Comparison of ENCODE assay signal across 1 cellular context in the genomic region with DNA sequence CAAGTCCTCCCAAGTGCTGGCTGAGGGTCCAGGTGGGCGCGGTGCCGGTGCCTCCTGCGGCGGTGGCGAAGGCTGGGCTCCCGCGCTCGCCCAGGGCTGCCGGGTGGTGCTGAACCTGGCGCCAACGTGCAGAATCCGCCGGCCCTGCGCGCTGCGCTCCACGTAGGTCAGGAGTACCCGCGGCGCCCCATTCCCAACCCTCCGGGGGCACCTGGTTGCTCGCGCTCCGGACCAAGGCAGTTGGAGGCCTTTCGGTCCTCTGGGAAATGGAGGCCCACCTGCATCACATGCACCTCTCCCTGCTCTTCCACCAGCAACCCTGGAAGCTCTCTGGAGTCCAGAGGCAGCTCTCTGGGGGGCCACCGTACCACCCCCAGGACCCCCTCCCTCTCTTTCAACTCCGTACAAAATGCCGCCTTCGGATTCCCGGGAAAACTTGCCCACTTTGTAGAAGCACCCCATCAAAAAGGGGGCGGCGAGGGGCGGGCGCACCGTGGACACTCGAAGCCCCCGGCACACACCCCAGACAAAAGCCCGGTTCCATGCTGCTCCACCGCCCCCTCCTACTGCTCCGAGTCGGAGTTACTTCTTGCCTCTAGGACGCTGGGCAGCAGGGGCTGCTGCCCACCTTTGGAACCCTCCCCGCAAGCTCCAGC.
TF ChIP-seq lines count a peak whose summit lies in the region.

No MANE protein-coding gene starts in this region.

TF ChIP-seq in SK-N-SH, 30 proteins besides CTCF, POLR2A, EP300 and RAD21 (continued from another document):
- TF ChIP-seq REST (IDR thresholded peaks at IDR 0.05; ENCODE audit: low read depth, low read length) (0 out of 2 replicates have a peak, but pooled peaks have one; percentile 37), USF1 (IDR thresholded peaks at IDR 0.05; ENCODE audit: borderline replicate concordance, low read depth) (no peak), MAX (IDR thresholded peaks at IDR 0.05; ENCODE audit: low read depth) (peak; percentile 52), GABPA (IDR thresholded peaks at IDR 0.05; ENCODE audit: low read depth) (no peak), JUND (IDR thresholded peaks at IDR 0.05) (no peak), TEAD4 (IDR thresholded peaks at IDR 0.05; ENCODE audit: borderline replicate concordance, insufficient read depth) (no peak), CHD2 (IDR thresholded peaks at IDR 0.05; ENCODE audit: low read length, partially characterized antibody) (no peak), RFX5 (IDR thresholded peaks at IDR 0.05; ENCODE audit: low read length) (no peak)
- TF ChIP-seq, protein P1, sequence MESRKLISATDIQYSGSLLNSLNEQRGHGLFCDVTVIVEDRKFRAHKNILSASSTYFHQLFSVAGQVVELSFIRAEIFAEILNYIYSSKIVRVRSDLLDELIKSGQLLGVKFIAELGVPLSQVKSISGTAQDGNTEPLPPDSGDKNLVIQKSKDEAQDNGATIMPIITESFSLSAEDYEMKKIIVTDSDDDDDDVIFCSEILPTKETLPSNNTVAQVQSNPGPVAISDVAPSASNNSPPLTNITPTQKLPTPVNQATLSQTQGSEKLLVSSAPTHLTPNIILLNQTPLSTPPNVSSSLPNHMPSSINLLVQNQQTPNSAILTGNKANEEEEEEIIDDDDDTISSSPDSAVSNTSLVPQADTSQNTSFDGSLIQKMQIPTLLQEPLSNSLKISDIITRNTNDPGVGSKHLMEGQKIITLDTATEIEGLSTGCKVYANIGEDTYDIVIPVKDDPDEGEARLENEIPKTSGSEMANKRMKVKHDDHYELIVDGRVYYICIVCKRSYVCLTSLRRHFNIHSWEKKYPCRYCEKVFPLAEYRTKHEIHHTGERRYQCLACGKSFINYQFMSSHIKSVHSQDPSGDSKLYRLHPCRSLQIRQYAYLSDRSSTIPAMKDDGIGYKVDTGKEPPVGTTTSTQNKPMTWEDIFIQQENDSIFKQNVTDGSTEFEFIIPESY (IDR thresholded peaks at IDR 0.05; ENCODE audit: borderline replicate concordance, low read depth): no peak
